Comparison of ENCODE assay signal across 20 cellular contexts in genomic region chr12:123546281-123546680, GRCh38. TPM values are rescaled to one million over a fixed set of nuclear protein-coding genes. Genes with fewer than 3 reads are reported as not detected.
DNase-seq lines count a peak whose midpoint lies in the region; ATAC-seq, FAIRE-seq and TF ChIP-seq lines count a peak whose summit lies in the region.
"Had no signal": no experiment of that assay in that cellular context is flagged by ENCODE, and none has a peak within 500 bp of the region (broad histone marks: within the 10 kb centered on the region; RNA-seq: fewer than 3 reads in every experiment).

No MANE protein-coding gene starts in this region.

- no peaks in the 10 kb centered on the region for H3K4me1 ChIP-seq in A549
- H3K4me1 ChIP-seq in foreskin keratinocyte = peaks cover 12% of the 10 kb centered on the region
- H3K4me1 ChIP-seq: gastrocnemius medialis, lower lobe of right lung had no signal

- peaks cover 11% of the 10 kb centered on the region for H3K9me3 Mint-ChIP-seq in WTC11
- H3K9me3 Mint-ChIP-seq: activated T-cell treated with anti-CD3 and anti-CD28 coated beads, Interleukin-2, amount 50 U/mL, for 4 hours; type B pancreatic cell had no signal

- no peaks in the 10 kb centered on the region for H3K9me3 ChIP-seq in A549
- H3K9me3 ChIP-seq: gastrocnemius medialis, lower lobe of right lung had no signal

- FAIRE-seq in A549 (lab: Jason Lieb, UNC) = no peak
- FAIRE-seq: GM12891, TTC549 had no signal

- no peak overlapping the region for H3K4me3 ChIP-seq in A549
- H3K4me3 ChIP-seq: gastrocnemius medialis, lower lobe of right lung had no signal

- no peaks in the 10 kb centered on the region for H3K27me3 ChIP-seq in foreskin keratinocyte
- H3K27me3 ChIP-seq: gastrocnemius medialis had no signal

- TF ChIP-seq RAD21 in A549 (conservative IDR thresholded peaks at IDR 0.05 in 1 of 2, IDR thresholded peaks at IDR 0.05 in 1 of 2) = no peak

- TF ChIP-seq CTCF in A549 (IDR thresholded peaks at IDR 0.05) (no peak), WTC11 (IDR thresholded peaks at IDR 0.05) (no peak), foreskin keratinocyte (conservative IDR thresholded peaks at IDR 0.05) (no peak)

- H3K27ac Mint-ChIP-seq in WTC11 = no peak overlapping the region
- H3K27ac Mint-ChIP-seq: activated naive CD8-positive, alpha-beta T cell; naive thymus-derived CD4-positive, alpha-beta T cell; type B pancreatic cell had no signal

- no peak for TF ChIP-seq POLR2A in A549 (IDR thresholded peaks at IDR 0.05; ENCODE audit: low read length)

- DNase-seq in A549 (ENCODE audit: low read depth in 1 of 2, low spot score in 1 of 2) (peak in 1 of 2 experiments; percentile 28), HCEC 1CT (peak; percentile 27), WTC11 (ENCODE audit: low spot score) (no peak), foreskin keratinocyte (peak; percentile 63 to 80), NCI-H1105 treated with DMSO at 0.1 percent for 48 hours (lab: John Stamatoyannopoulos, UW) (no peak), T-helper 2 cell (no peak), globus pallidus (ENCODE audit: low spot score) (no peak)
- DNase-seq: activated CD4-positive, alpha-beta T cell treated with anti-CD3 and anti-CD28 coated beads, Interleukin-2, amount 50 U/mL, for 4 hours; activated T-cell treated with anti-CD3 and anti-CD28 coated beads, Interleukin-2, amount 50 U/mL, for 4 hours; gastrocnemius medialis; lower lobe of right lung; naive thymus-derived CD4-positive, alpha-beta T cell; NCI-H1694; NCI-H524; stimulated activated naive CD8-positive, alpha-beta T cell treated with anti-CD3 and anti-CD28 coated beads, Interleukin-15, Interleukin-2, amounts not matched to agents 100 U/mL and 50 U/mL, for 24 hours had no signal

- ATAC-seq in A549 = peak; percentile 70 to 76; a peak in 5 of 6 replicates
- peak; percentile 26; the same call in 1 of the 2 replicates for ATAC-seq in WTC11
- ATAC-seq in foreskin keratinocyte = peak; percentile 96
- no peak for ATAC-seq in HG03521 (IDR thresholded peaks at IDR 0.05; ENCODE audit: unreplicated experiment)
- ATAC-seq: activated T-cell treated with anti-CD3 and anti-CD28 coated beads, Interleukin-2, amount 50 U/mL, for 4 hours; gastrocnemius medialis; lower lobe of right lung; naive thymus-derived CD4-positive, alpha-beta T cell; stimulated activated naive CD8-positive, alpha-beta T cell treated with anti-CD3 and anti-CD28 coated beads, Interleukin-15, Interleukin-2, amounts not matched to agents 100 U/mL and 50 U/mL, for 24 hours had no signal

- H3K27ac ChIP-seq in A549 = no peak overlapping the region
- no peak overlapping the region for H3K27ac ChIP-seq in foreskin keratinocyte
- H3K27ac ChIP-seq: gastrocnemius medialis, lower lobe of right lung had no signal

- POLR2A ChIA-PET in A549 (lab: Yijun Ruan, JAX) = no interaction called here
- POLR2A ChIA-PET in WTC11 (lab: Charles Lee) = no interaction called here

- H3K4me1 Mint-ChIP-seq in WTC11 = no peaks in the 10 kb centered on the region

- peaks cover 15% of the 10 kb centered on the region for H3K27me3 Mint-ChIP-seq in WTC11 (ENCODE audit: low read depth)
- H3K27me3 Mint-ChIP-seq: activated naive CD8-positive, alpha-beta T cell had no signal

- CTCF ChIA-PET in A549 (lab: Yijun Ruan, JAX) = no interaction called here
- CTCF ChIA-PET in WTC11 (lab: Charles Lee) = no interaction called here

- H3K4me2 ChIP-seq in A549 = no peak overlapping the region

- no peaks in the 10 kb centered on the region for H3K36me3 Mint-ChIP-seq in WTC11
- H3K36me3 Mint-ChIP-seq: activated naive CD8-positive, alpha-beta T cell; type B pancreatic cell had no signal

- no peak for TF ChIP-seq EP300 in A549 (IDR thresholded peaks at IDR 0.05)

- no peak overlapping the region for H3K4me3 Mint-ChIP-seq in WTC11
- H3K4me3 Mint-ChIP-seq: activated naive CD8-positive, alpha-beta T cell; activated T-cell treated with anti-CD3 and anti-CD28 coated beads, Interleukin-2, amount 50 U/mL, for 4 hours; naive thymus-derived CD4-positive, alpha-beta T cell; type B pancreatic cell had no signal

TF ChIP-seq in A549, 52 proteins besides CTCF, POLR2A, EP300 and RAD21 (continues in another document):
- TF ChIP-seq NR3C1 (IDR thresholded peaks at IDR 0.05) = no peak
- no peak for TF ChIP-seq MAX (IDR thresholded peaks at IDR 0.05)
- TF ChIP-seq CEBPB (IDR thresholded peaks at IDR 0.05) = no peak
- TF ChIP-seq HDAC2 (IDR thresholded peaks at IDR 0.05) = no peak
- TF ChIP-seq HMGXB4 (CRISPR knock-in tag; IDR thresholded peaks at IDR 0.05; ENCODE audit: borderline replicate concordance) = no peak
- no peak for TF ChIP-seq NPAS2 (CRISPR knock-in tag; IDR thresholded peaks at IDR 0.05; ENCODE audit: borderline replicate concordance)
- no peak for TF ChIP-seq KDM5A (IDR thresholded peaks at IDR 0.05)
- TF ChIP-seq GATA3 (IDR thresholded peaks at IDR 0.05; ENCODE audit: borderline replicate concordance) = no peak
- no peak for TF ChIP-seq POLR2AphosphoS2 (conservative IDR thresholded peaks at IDR 0.05; ENCODE audit: low read length)

TF ChIP-seq in WTC11, 78 proteins besides CTCF, POLR2A, EP300 and RAD21 (continues in another document):
- no peak for TF ChIP-seq MLX (CRISPR knock-in tag; IDR thresholded peaks at IDR 0.05)
- no peak for TF ChIP-seq NR1H2 (CRISPR knock-in tag; IDR thresholded peaks at IDR 0.05)
- no peak for TF ChIP-seq ZNF121 (CRISPR knock-in tag; IDR thresholded peaks at IDR 0.05)
- TF ChIP-seq KAT7 (CRISPR knock-in tag; IDR thresholded peaks at IDR 0.05; ENCODE audit: borderline replicate concordance) = no peak
- TF ChIP-seq TCF7 (CRISPR knock-in tag; IDR thresholded peaks at IDR 0.05; ENCODE audit: low read depth) = no peak
- TF ChIP-seq ZBTB21 (CRISPR knock-in tag; IDR thresholded peaks at IDR 0.05; ENCODE audit: borderline replicate concordance) = no peak
- TF ChIP-seq NR2C2 (CRISPR knock-in tag; IDR thresholded peaks at IDR 0.05) = no peak
- TF ChIP-seq ZNF281 (CRISPR knock-in tag; IDR thresholded peaks at IDR 0.05) = no peak
- no peak for TF ChIP-seq ZNF263 (CRISPR knock-in tag; IDR thresholded peaks at IDR 0.05; ENCODE audit: low read depth)

RNA-seq across cellular contexts. Expression of gene RILPL1, which starts 12.8 kb away (rescaled TPM):
- polyA plus RNA-seq in A549 (2011; rRNA removed) (14.2 and 15.5 TPM in 2 replicates), A549 (2017; fragmentation: RNase III; extraction: RNeasy Plus Mini Kit Qiagen cat#74134 plus additional on column Dnase treatment) (7.0 to 8.7 TPM (median 8.0 TPM) in 3 replicates), foreskin keratinocyte (21.6 and 23.4 TPM in 2 replicates)
- polyA plus RNA-seq in A549 (2012; cell fraction: cytosol; rRNA removed) = 18.3 and 18.7 TPM in 2 replicates
- 43.8 and 48.1 TPM in 2 replicates for polyA plus RNA-seq in A549 (2012; cell fraction: nucleus; rRNA removed)
- 6.7 and 9.6 TPM in 2 replicates for polyA minus RNA-seq in A549 (2011; rRNA and poly(A)+ RNA removed)
- total RNA-seq in WTC11 (2021) (8.2 to 10.6 TPM (median 10.1 TPM) in 3 replicates), foreskin keratinocyte (20.5 and 21.3 TPM in 2 replicates)

RNA-seq across cellular contexts. Expression of gene TMED2, which starts 38.1 kb away (rescaled TPM):
- polyA plus RNA-seq in A549 (2011; rRNA removed) (292 and 361 TPM in 2 replicates), A549 (2017; fragmentation: RNase III; extraction: RNeasy Plus Mini Kit Qiagen cat#74134 plus additional on column Dnase treatment) (146 to 154 TPM (median 154 TPM) in 3 replicates), foreskin keratinocyte (119 and 122 TPM in 2 replicates)
- polyA plus RNA-seq in A549 (2012; cell fraction: cytosol; rRNA removed) = 120 and 156 TPM in 2 replicates
- 45.8 and 59.5 TPM in 2 replicates for polyA plus RNA-seq in A549 (2012; cell fraction: nucleus; rRNA removed)
- 111 and 121 TPM in 2 replicates for polyA minus RNA-seq in A549 (2011; rRNA and poly(A)+ RNA removed)
- total RNA-seq in WTC11 (2021) (189 to 224 TPM (median 197 TPM) in 3 replicates), foreskin keratinocyte (220 and 242 TPM in 2 replicates)

RNA-seq across cellular contexts. Expression of gene DDX55, which starts 55.6 kb away (rescaled TPM):
- polyA plus RNA-seq in A549 (2011; rRNA removed) (54.8 and 63.4 TPM in 2 replicates), A549 (2017; fragmentation: RNase III; extraction: RNeasy Plus Mini Kit Qiagen cat#74134 plus additional on column Dnase treatment) (36.9 to 40.3 TPM (median 37.5 TPM) in 3 replicates), foreskin keratinocyte (11.0 and 12.7 TPM in 2 replicates)
- 41.2 and 52.4 TPM in 2 replicates for polyA plus RNA-seq in A549 (2012; cell fraction: cytosol; rRNA removed)
- 95.5 and 110 TPM in 2 replicates for polyA plus RNA-seq in A549 (2012; cell fraction: nucleus; rRNA removed)
- polyA minus RNA-seq in A549 (2011; rRNA and poly(A)+ RNA removed) = 36.2 and 41.2 TPM in 2 replicates
- total RNA-seq in WTC11 (2021) (35.0 to 45.5 TPM (median 44.2 TPM) in 3 replicates), foreskin keratinocyte (20.6 and 22.7 TPM in 2 replicates)

Comparison
In these comparisons a context has a peak if more than half of its experiments do, and no peak if none do; other contexts are left out.
1. DNase-seq: peak in HCEC 1CT (single experiment) and foreskin keratinocyte (2 of 2); none in WTC11 (single experiment), NCI-H1105 treated with DMSO at 0.1 percent for 48 hours (single experiment), T-helper 2 cell (0 of 5) and globus pallidus (single experiment).